Comparison of ENCODE assay signal across 24 cellular contexts in genomic region chr20:15642099-15642498, GRCh38.
"Had no signal": no experiment of that assay in that cellular context is flagged by ENCODE, and none has a peak within 500 bp of the region (broad histone marks: within the 10 kb centered on the region; RNA-seq: fewer than 3 reads in every experiment).

No MANE protein-coding gene starts in this region.

- H3K9me3 ChIP-seq: ascending aorta had no signal

- H3K36me3 Mint-ChIP-seq: activated CD4-positive, alpha-beta memory T cell treated with anti-CD3 and anti-CD28 coated beads for 36 hours; brain; IgD-negative memory B cell had no signal

- H3K27ac Mint-ChIP-seq: activated CD4-positive, alpha-beta memory T cell treated with anti-CD3 and anti-CD28 coated beads for 36 hours; activated CD4-positive, alpha-beta T cell treated with anti-CD3 and anti-CD28 coated beads, Interleukin-2, amount 10 ng/mL, durations not matched to agents 7 days and 5 days; activated naive CD4-positive, alpha-beta T cell treated with anti-CD3 and anti-CD28 coated beads, Interleukin-2, amount 50 U/mL, for 72 hours; activated naive CD8-positive, alpha-beta T cell treated with anti-CD3 and anti-CD28 coated beads, Interleukin-2, amount 50 U/mL, for 24 hours; brain; IgD-negative memory B cell; T-helper 17 cell had no signal

- H3K36me3 ChIP-seq: ascending aorta had no signal

- H3K27ac ChIP-seq: ascending aorta, PC-9 had no signal

- H3K9me3 Mint-ChIP-seq: activated CD4-positive, alpha-beta T cell treated with anti-CD3 and anti-CD28 coated beads, Interleukin-2, amount 10 ng/mL, durations not matched to agents 7 days and 5 days; IgD-negative memory B cell had no signal

- H3K27me3 ChIP-seq: ascending aorta had no signal

- H3K4me3 ChIP-seq: ascending aorta, PC-9 had no signal

- H3K4me2 ChIP-seq: PC-9 had no signal

- H3K27me3 Mint-ChIP-seq: activated CD4-positive, alpha-beta memory T cell treated with anti-CD3 and anti-CD28 coated beads for 36 hours; activated CD4-positive, alpha-beta T cell treated with anti-CD3 and anti-CD28 coated beads, Interleukin-2, amount 10 ng/mL, durations not matched to agents 7 days and 5 days; activated naive CD8-positive, alpha-beta T cell treated with anti-CD3 and anti-CD28 coated beads, Interleukin-2, amount 50 U/mL, for 24 hours; brain; IgD-negative memory B cell; T-helper 17 cell had no signal

- H3K4me1 Mint-ChIP-seq: activated CD4-positive, alpha-beta T cell treated with anti-CD3 and anti-CD28 coated beads, Interleukin-2, amount 10 ng/mL, durations not matched to agents 7 days and 5 days; activated naive CD8-positive, alpha-beta T cell treated with anti-CD3 and anti-CD28 coated beads, Interleukin-2, amount 50 U/mL, for 24 hours; IgD-negative memory B cell; T-helper 17 cell had no signal

- H2AFZ ChIP-seq: PC-9 had no signal

- DNase-seq: activated CD4-positive, alpha-beta memory T cell treated with anti-CD3 and anti-CD28 coated beads for 36 hours; activated CD4-positive, alpha-beta T cell treated with anti-CD3 and anti-CD28 coated beads, Interleukin-2, amount 10 ng/mL, durations not matched to agents 7 days and 5 days; activated CD4-positive, CD25-positive, alpha-beta regulatory T cell; activated CD8-positive, alpha-beta memory T cell treated with anti-CD3 and anti-CD28 coated beads for 24 hours; activated effector memory CD4-positive, alpha-beta T cell treated with anti-CD3 and anti-CD28 coated beads, Interleukin-2, amount 50 U/mL, for 16 hours; activated naive CD4-positive, alpha-beta T cell treated with Interleukin-2 at 50 U/mL for 16 hours; activated naive CD8-positive, alpha-beta T cell treated with anti-CD3 and anti-CD28 coated beads, Interleukin-2, amount 50 U/mL, for 24 hours; activated T-cell treated with anti-CD3 and anti-CD28 coated beads, Interleukin-2, amount 50 U/mL, for 4 hours; amniotic stem cell; KG1; NCI-H1105 treated with DMSO at 0.1 percent for 48 hours; NCI-H146; NCI-H187 treated with DMSO at 0.1 percent for 48 hours; NCI-H2081 treated with DMSO at 0.1 percent for 48 hours; NCI-H510A treated with DMSO at 0.1 percent for 48 hours; NCI-H69; PC-9; T-helper 17 cell; T-helper 9 cell had no signal

- ATAC-seq: activated naive CD4-positive, alpha-beta T cell treated with anti-CD3 and anti-CD28 coated beads, Interleukin-2, amount 50 U/mL, for 72 hours; activated naive CD8-positive, alpha-beta T cell treated with anti-CD3 and anti-CD28 coated beads, Interleukin-2, amount 50 U/mL, for 24 hours; activated T-cell treated with anti-CD3 and anti-CD28 coated beads, Interleukin-2, amount 50 U/mL, for 4 hours; T-helper 17 cell had no signal

- H3K4me3 Mint-ChIP-seq: activated CD4-positive, alpha-beta memory T cell treated with anti-CD3 and anti-CD28 coated beads for 36 hours; activated CD4-positive, alpha-beta T cell treated with anti-CD3 and anti-CD28 coated beads, Interleukin-2, amount 10 ng/mL, durations not matched to agents 7 days and 5 days; activated naive CD8-positive, alpha-beta T cell treated with anti-CD3 and anti-CD28 coated beads, Interleukin-2, amount 50 U/mL, for 24 hours; activated T-cell treated with anti-CD3 and anti-CD28 coated beads, Interleukin-2, amount 50 U/mL, for 4 hours; brain; IgD-negative memory B cell; T-helper 17 cell had no signal

- FAIRE-seq: TTC549 had no signal
